ENCODE assay signal across 8 cellular contexts in genomic region chr1:25922633-25923567, GRCh38. TPM values are rescaled to one million over a fixed set of nuclear protein-coding genes. Genes with fewer than 3 reads are reported as not detected.
DNase-seq lines count a peak whose midpoint lies in the region; ATAC-seq and TF ChIP-seq lines count a peak whose summit lies in the region.

No MANE protein-coding gene starts in this region.

- peak overlapping the region; percentile 53 for H3K4me3 ChIP-seq in CD8-positive, alpha-beta memory T cell (ENCODE audit: low read length)
- peak overlapping the region; percentile 49 to 83 (median 68) for H3K4me3 ChIP-seq in dorsolateral prefrontal cortex
- peak overlapping the region; percentile 30 to 45 (median 40) for H3K4me3 ChIP-seq in right lobe of liver

- H3K27ac ChIP-seq in CD8-positive, alpha-beta memory T cell (ENCODE audit: low read depth, low read length) = no peak overlapping the region
- H3K27ac ChIP-seq in dorsolateral prefrontal cortex = peak overlapping the region; percentile 40 to 98 (median 91)
- H3K27ac ChIP-seq in right lobe of liver = peak overlapping the region in 2 of 3 donors; percentile 19 to 25

- H3K4me1 ChIP-seq in CD8-positive, alpha-beta memory T cell (ENCODE audit: insufficient read depth, low read length) = peaks cover 29% of the 10 kb centered on the region
- peaks cover 0 to 15% (median 5%) of the 10 kb centered on the region in 4 donors for H3K4me1 ChIP-seq in right lobe of liver

- no peaks in the 10 kb centered on the region for H3K36me3 ChIP-seq in CD8-positive, alpha-beta memory T cell (ENCODE audit: insufficient read depth, low read length)
- H3K36me3 ChIP-seq in right lobe of liver = no peaks in the 10 kb centered on the region

- intact Hi-C loops in activated CD4-positive, alpha-beta T cell treated with anti-CD3 and anti-CD28 coated beads, Interleukin-2, amount 10 ng/mL, durations not matched to agents 24 days and 14 days (cut with micrococcal nuclease) = loop anchor here (2.0 kb wide), 1 partner anchor 16 kb away; the partner anchor contains the start of gene STMN1
- intact Hi-C loops in dorsolateral prefrontal cortex (cut with DNase I) (no loop called here), right lobe of liver (cut with DNase I) (no loop called here)

- H3K27me3 ChIP-seq in CD8-positive, alpha-beta memory T cell (ENCODE audit: insufficient read depth, low read length, poor library complexity, severe bottlenecking) = no peaks in the 10 kb centered on the region
- H3K27me3 ChIP-seq in dorsolateral prefrontal cortex (no peaks in the 10 kb centered on the region), right lobe of liver (peaks cover 0 to 15% of the 10 kb centered on the region in 2 donors)

- DNase-seq in CD8-positive, alpha-beta memory T cell = peak; percentile 31 to 75 (median 61)
- DNase-seq in M059J (ENCODE audit: low read depth) = peak; percentile 44
- peak; percentile 86 for DNase-seq in activated CD4-positive, alpha-beta T cell treated with anti-CD3 and anti-CD28 coated beads, Interleukin-2, amount 10 ng/mL, durations not matched to agents 24 days and 14 days
- DNase-seq in dorsolateral prefrontal cortex = peak in 9 of 10 donors; percentile 30 to 88 (median 75)
- peak; percentile 35 to 60 (median 51) for DNase-seq in right lobe of liver
- DNase-seq in stimulated activated CD4-positive, alpha-beta T cell treated with anti-CD3 and anti-CD28 coated beads, Interleukin-4, amount 100 ng/mL, for 4 hours = peak; percentile 32 to 39
- no peak for DNase-seq in NAMALWA (ENCODE audit: low spot score)

- no peak for TF ChIP-seq POLR2A in right lobe of liver (IDR thresholded peaks at IDR 0.05)

- H3K9me3 ChIP-seq in CD8-positive, alpha-beta memory T cell (ENCODE audit: low read length) = no peaks in the 10 kb centered on the region
- no peaks in the 10 kb centered on the region for H3K9me3 ChIP-seq in right lobe of liver

- peaks cover 23 to 31% (median 26%) of the 10 kb centered on the region in 3 donors for H3K4me1 Mint-ChIP-seq in CD8-positive, alpha-beta memory T cell
- peaks cover 22% of the 10 kb centered on the region for H3K4me1 Mint-ChIP-seq in activated CD4-positive, alpha-beta T cell treated with anti-CD3 and anti-CD28 coated beads, Interleukin-2, amount 10 ng/mL, durations not matched to agents 24 days and 14 days

- H3K27me3 Mint-ChIP-seq in CD8-positive, alpha-beta memory T cell = no peaks in the 10 kb centered on the region
- H3K27me3 Mint-ChIP-seq in activated CD4-positive, alpha-beta T cell treated with anti-CD3 and anti-CD28 coated beads, Interleukin-2, amount 10 ng/mL, durations not matched to agents 24 days and 14 days = peaks cover 40% of the 10 kb centered on the region

- H3K9me3 Mint-ChIP-seq in CD8-positive, alpha-beta memory T cell = no peaks in the 10 kb centered on the region
- H3K9me3 Mint-ChIP-seq in activated CD4-positive, alpha-beta T cell treated with anti-CD3 and anti-CD28 coated beads, Interleukin-2, amount 10 ng/mL, durations not matched to agents 24 days and 14 days = no peaks in the 10 kb centered on the region

- H3K4me3 Mint-ChIP-seq in CD8-positive, alpha-beta memory T cell = peak overlapping the region; percentile 84 to 95 (median 86)
- peak overlapping the region; percentile 82 for H3K4me3 Mint-ChIP-seq in activated CD4-positive, alpha-beta T cell treated with anti-CD3 and anti-CD28 coated beads, Interleukin-2, amount 10 ng/mL, durations not matched to agents 24 days and 14 days

- CTCF ChIA-PET in CD8-positive, alpha-beta memory T cell (lab: Charles Lee) = interaction anchor here (1.2 to 4.2 kb wide), 3 partner anchors 14 to 75 kb away, joined by 3 to 24 read pairs (median 4); partner anchors contain the start of gene PAFAH2

- TF ChIP-seq CTCF in dorsolateral prefrontal cortex (IDR thresholded peaks at IDR 0.05 in 54 of 56, conservative IDR thresholded peaks at IDR 0.05 in 2 of 56; ENCODE audit: low read depth in 1 of 56, partially characterized antibody in 56 of 56) (peak in 3 of 56 donors; percentile 2 to 20 (median 14)), right lobe of liver (IDR thresholded peaks at IDR 0.05) (no peak)

- peak; percentile 58 to 72 (median 64) for ATAC-seq in right lobe of liver
- no peak for ATAC-seq in GM21423 (IDR thresholded peaks at IDR 0.05; ENCODE audit: unreplicated experiment)

- WGBS in right lobe of liver (ENCODE audit: insufficient coverage, low coverage, low lambda C conversion rate, missing lambda C conversion rate) = 2% methylated on average over 22 of the region's 69 CpGs

- H3K36me3 Mint-ChIP-seq in CD8-positive, alpha-beta memory T cell = peaks cover 0 to 2% (median 0%) of the 10 kb centered on the region in 3 donors
- no peaks in the 10 kb centered on the region for H3K36me3 Mint-ChIP-seq in activated CD4-positive, alpha-beta T cell treated with anti-CD3 and anti-CD28 coated beads, Interleukin-2, amount 10 ng/mL, durations not matched to agents 24 days and 14 days (ENCODE audit: low read depth)

- POLR2A ChIA-PET in CD8-positive, alpha-beta memory T cell (lab: Charles Lee) = interaction anchor here (0.7 to 2.1 kb wide), 3 partner anchors 17 to 75 kb away, joined by 3 to 15 read pairs (median 6); partner anchors contain the start of genes PAFAH2 and STMN1

- H3K27ac Mint-ChIP-seq in CD8-positive, alpha-beta memory T cell = peak overlapping the region in 7 of 8 donors; percentile 60 to 95 (median 74)
- no peak overlapping the region for H3K27ac Mint-ChIP-seq in activated CD4-positive, alpha-beta T cell treated with anti-CD3 and anti-CD28 coated beads, Interleukin-2, amount 10 ng/mL, durations not matched to agents 24 days and 14 days

RNA-seq across cellular contexts. Expression of gene STMN1, which starts 16.7 kb away (rescaled TPM):
- 100 to 1,000 TPM; 306 to 325 TPM for total RNA-seq in CD8-positive, alpha-beta memory T cell
- 88.7 TPM for polyA plus RNA-seq in CD8-positive, alpha-beta memory T cell
- 377 and 462 TPM in 2 replicates for total RNA-seq in M059J (2014; rRNA removed; shearing (Covaris generic))
- 247 and 255 TPM in 2 replicates for total RNA-seq in activated CD4-positive, alpha-beta T cell treated with anti-CD3 and anti-CD28 coated beads, Interleukin-2, amount 10 ng/mL, durations not matched to agents 24 days and 14 days
- total RNA-seq in dorsolateral prefrontal cortex (1,000 to 10,000 TPM in 1 of 120 experiments, 100 to 1,000 TPM in 119; 153 to 1,009 (median 725) TPM), right lobe of liver (10 to 100 TPM in 1 of 6 experiments, 1 to 10 TPM in 5; 2.1 to 11.7 (median 6.8) TPM)

RNA-seq across cellular contexts. Expression of gene PAQR7, which starts 47.4 kb away (rescaled TPM):
- total RNA-seq in CD8-positive, alpha-beta memory T cell = 1 to 10 TPM; 7.9 to 8.1 TPM
- polyA plus RNA-seq in CD8-positive, alpha-beta memory T cell = 0.09 TPM
- total RNA-seq in M059J (2014; rRNA removed; shearing (Covaris generic)) = 6.5 and 6.8 TPM in 2 replicates
- total RNA-seq in activated CD4-positive, alpha-beta T cell treated with anti-CD3 and anti-CD28 coated beads, Interleukin-2, amount 10 ng/mL, durations not matched to agents 24 days and 14 days = 6.6 and 6.8 TPM in 2 replicates
- total RNA-seq in dorsolateral prefrontal cortex (10 to 100 TPM in 41 of 120 experiments, 1 to 10 TPM in 79; 5.7 to 12.6 (median 9.3) TPM), right lobe of liver (1 to 10 TPM in 5 of 6 experiments, under 1 TPM in 1; 0.74 to 4.8 (median 2.4) TPM)

Comparison
In these comparisons a context has a peak if more than half of its experiments do, and no peak if none do; other contexts are left out.
1. RNA of gene STMN1, which starts 16.7 kb away (total RNA-seq): 153 to 1,009 TPM in dorsolateral prefrontal cortex, 377 to 462 TPM in M059J, 306 to 325 TPM in CD8-positive, alpha-beta memory T cell and 247 to 255 TPM in activated CD4-positive, alpha-beta T cell treated with anti-CD3 and anti-CD28 coated beads, Interleukin-2, amount 10 ng/mL, durations not matched to agents 24 days and 14 days; 2.1 to 11.7 TPM in right lobe of liver; every median in the first group is over 10 times any median in the second.
2. Peak in every context shown above with its lines, with median percentiles within 50 percentile points of each other: H3K4me3 ChIP-seq.